ENCODE assay signal across 28 cellular contexts in genomic region chr2:53820038-53820437, GRCh38.
"Had no signal": no experiment of that assay in that cellular context is flagged by ENCODE, and none has a peak within 500 bp of the region (broad histone marks: within the 10 kb centered on the region; RNA-seq: fewer than 3 reads in every experiment).

No MANE protein-coding gene starts in this region.

- H3K4me1 Mint-ChIP-seq: endodermal cell had no signal

- H3K27ac ChIP-seq: esophagus muscularis mucosa, foreskin keratinocyte, gastroesophageal sphincter, heart right ventricle, lower lobe of right lung, neutrophil, pancreas, testis, tibial artery had no signal

- H3K9me3 Mint-ChIP-seq: endodermal cell; naive B cell; natural killer cell treated with Interleukin-12 subunit alpha and Interleukin-12 subunit beta and Interleukin-15 and Interleukin-18, amount 100 ng/mL, for 72 hours; neural crest cell; type B pancreatic cell had no signal

- H3K27ac Mint-ChIP-seq: endodermal cell; natural killer cell treated with Interleukin-12 subunit alpha and Interleukin-12 subunit beta and Interleukin-15 and Interleukin-18, amount 100 ng/mL, for 72 hours; type B pancreatic cell had no signal

- DNase-seq: cerebellar nuclear complex; dorsolateral prefrontal cortex; effector CD8-positive, alpha-beta T cell; endodermal cell; heart right ventricle; hippocampal formation; left ventricle myocardium superior; lower lobe of right lung; naive B cell; pancreas; right lobe of liver; stimulated activated CD4-positive, alpha-beta T cell treated with anti-CD3 and anti-CD28 coated beads, Interleukin-12 subunit alpha, Interleukin-12 subunit beta, amount 100 ng/mL, for 4 hours; stimulated activated CD4-positive, alpha-beta T cell treated with anti-CD3 and anti-CD28 coated beads, Interleukin-1b, Interleukin-23, amount 100 ng/mL, for 48 hours; stimulated activated CD4-positive, alpha-beta T cell treated with anti-CD3 and anti-CD28 coated beads, Interleukin-4, amount 100 ng/mL, for 1 hour; stimulated activated CD8-positive, alpha-beta memory T cell treated with anti-CD3 and anti-CD28 coated beads, Interleukin-4, amount 100 ng/mL, for 48 hours; stimulated activated naive CD8-positive, alpha-beta T cell treated with anti-CD3 and anti-CD28 coated beads, Interleukin-15, Interleukin-2, amounts not matched to agents 100 U/mL and 50 U/mL, for 24 hours; substantia nigra; testis; tibial artery had no signal

- H3K4me3 Mint-ChIP-seq: endodermal cell; natural killer cell treated with Interleukin-12 subunit alpha and Interleukin-12 subunit beta and Interleukin-15 and Interleukin-18, amount 100 ng/mL, for 72 hours; neural crest cell; type B pancreatic cell had no signal

- H3K27me3 Mint-ChIP-seq: naive B cell; natural killer cell treated with Interleukin-12 subunit alpha and Interleukin-12 subunit beta and Interleukin-15 and Interleukin-18, amount 100 ng/mL, for 72 hours; type B pancreatic cell had no signal

- FAIRE-seq: islet of Langerhans, pancreas, urothelium cell line had no signal
